In genomic region chr1:17409391-17409811, GRCh38 we compare ENCODE assay signal across 17 cellular contexts. TPM values are rescaled to one million over a fixed set of nuclear protein-coding genes. Genes with fewer than 3 reads are reported as not detected.
DNase-seq lines count a peak whose midpoint lies in the region; ATAC-seq and TF ChIP-seq lines count a peak whose summit lies in the region.
"Had no signal": no experiment of that assay in that cellular context is flagged by ENCODE, and none has a peak within 500 bp of the region (broad histone marks: within the 10 kb centered on the region; RNA-seq: fewer than 3 reads in every experiment).

No MANE protein-coding gene starts in this region.

- ATAC-seq in GM23338 (no peak), body of pancreas (no peak), right cardiac atrium (peak; percentile 20 to 25), HG02678 (IDR thresholded peaks at IDR 0.05; ENCODE audit: unreplicated experiment) (no peak)
- ATAC-seq: HCT116 had no signal

- peaks cover 89% of the 10 kb centered on the region for H3F3A ChIP-seq in GM23338 (replicated peaks; ENCODE audit: low read depth)

- 83% methylated on average over 10 of the region's 10 CpGs; no CpG with 5 or more reads in 1 of the 2 donors for WGBS in body of pancreas, 2 donors
- 77% methylated on average over 10 of the region's 10 CpGs for WGBS in right cardiac atrium

- TF ChIP-seq POLR2A in body of pancreas (IDR thresholded peaks at IDR 0.05) = no peak

- no peak overlapping the region for H3K9ac ChIP-seq in colonic mucosa (ENCODE audit: low read depth in 2 of 2, low read length in 2 of 2)
- H3K9ac ChIP-seq: KMS-11 had no signal

- H3K27me3 ChIP-seq in GM23338 (ENCODE audit: insufficient read depth) (no peaks in the 10 kb centered on the region), body of pancreas (no peaks in the 10 kb centered on the region), right cardiac atrium (ENCODE audit: control insufficient read depth, insufficient read depth) (no peaks in the 10 kb centered on the region), colonic mucosa (no peaks in the 10 kb centered on the region)
- H3K27me3 ChIP-seq: BLaER1 treated with 17β-estradiol and CSF1 and Interleukin-3, amounts not matched to agents 10 nM and 100 nM had no signal

- no peak overlapping the region for H3K4me2 ChIP-seq in GM23338
- H3K4me2 ChIP-seq: BLaER1 treated with 17β-estradiol and CSF1 and Interleukin-3, amounts not matched to agents 10 nM and 100 nM; KMS-11; PC-9 had no signal

- no peaks in the 10 kb centered on the region; the same call in 2 of the 3 replicates for H3K9me3 Mint-ChIP-seq in GM23338
- no peaks in the 10 kb centered on the region for H3K9me3 Mint-ChIP-seq in activated CD4-positive, alpha-beta memory T cell treated with anti-CD3 and anti-CD28 coated beads for 36 hours

- peaks cover 24% of the 10 kb centered on the region for H3K79me2 ChIP-seq in GM23338 (replicated peaks; ENCODE audit: insufficient read depth)

- no peaks in the 10 kb centered on the region for H3K9me2 ChIP-seq in GM23338 (ENCODE audit: insufficient read depth)

- H3K36me3 Mint-ChIP-seq in GM23338 (ENCODE audit: low read depth) = peaks cover 93% of the 10 kb centered on the region
- H3K36me3 Mint-ChIP-seq in activated CD4-positive, alpha-beta memory T cell treated with anti-CD3 and anti-CD28 coated beads for 36 hours = peaks cover 60% of the 10 kb centered on the region

- H2AFZ ChIP-seq in GM23338 = no peak overlapping the region
- H2AFZ ChIP-seq: PC-9 had no signal

- H3K27me3 Mint-ChIP-seq in GM23338 (ENCODE audit: insufficient read depth, low read depth, poor library complexity) = peaks cover 46% of the 10 kb centered on the region
- no peaks in the 10 kb centered on the region for H3K27me3 Mint-ChIP-seq in activated CD4-positive, alpha-beta memory T cell treated with anti-CD3 and anti-CD28 coated beads for 36 hours

- H3K9me3 ChIP-seq in body of pancreas (no peaks in the 10 kb centered on the region), right cardiac atrium (ENCODE audit: control insufficient read depth, low read length) (no peaks in the 10 kb centered on the region), colonic mucosa (no peaks in the 10 kb centered on the region)
- H3K9me3 ChIP-seq: BLaER1 treated with 17β-estradiol and CSF1 and Interleukin-3, amounts not matched to agents 10 nM and 100 nM had no signal

- peak; percentile 29 for DNase-seq in DMS 273 (lab: John Stamatoyannopoulos, UW; ENCODE audit: unreplicated experiment)
- no peak for DNase-seq in DMS 273 treated with DMSO at 0.1 percent for 48 hours (lab: John Stamatoyannopoulos, UW)
- DNase-seq in GM23338 (ENCODE audit: low spot score) = no peak
- peak in 3 of 4 donors; percentile 25 to 45 (median 25) for DNase-seq in body of pancreas
- DNase-seq in right cardiac atrium = peak in 1 of 3 donors; percentile 55
- DNase-seq in activated CD4-positive, alpha-beta memory T cell treated with anti-CD3 and anti-CD28 coated beads for 36 hours = no peak
- DNase-seq in colonic mucosa = no peak
- DNase-seq: NCI-H1092, NCI-H2107, NCI-H69, PC-9 had no signal

- H3K4me1 Mint-ChIP-seq in GM23338 = peaks cover 63% of the 10 kb centered on the region
- no peaks in the 10 kb centered on the region for H3K4me1 Mint-ChIP-seq in activated CD4-positive, alpha-beta memory T cell treated with anti-CD3 and anti-CD28 coated beads for 36 hours (ENCODE audit: low read depth)

- H4K20me1 ChIP-seq in GM23338 (replicated peaks; ENCODE audit: insufficient read depth) = peaks cover 45% of the 10 kb centered on the region

- intact Hi-C loops in body of pancreas (cut with DNase I) = no loop called here
- intact Hi-C loops in right cardiac atrium (cut with DNase I) = loop anchor here in 3 of 4 donors (5.0 to 10.0 kb wide), 3 partner anchors 275 to 285 kb away; no protein-coding TSS in a partner anchor
- intact Hi-C loops in activated CD4-positive, alpha-beta memory T cell treated with anti-CD3 and anti-CD28 coated beads for 36 hours (cut with micrococcal nuclease) = no loop called here
- intact Hi-C loops in colonic mucosa (cut with DNase I) = no loop called here

- H3K36me3 ChIP-seq in GM23338 (ENCODE audit: insufficient read depth) = peaks cover 67% of the 10 kb centered on the region
- H3K36me3 ChIP-seq in body of pancreas (replicated peaks in 1 of 2; ENCODE audit: insufficient read depth in 1 of 2, low read depth in 2 of 2) = peaks cover 0 to 28% of the 10 kb centered on the region in 2 donors
- H3K36me3 ChIP-seq in colonic mucosa = no peaks in the 10 kb centered on the region

- no peak overlapping the region; the same call in 1 of the 2 replicates for H3K27ac Mint-ChIP-seq in GM23338
- H3K27ac Mint-ChIP-seq in activated CD4-positive, alpha-beta memory T cell treated with anti-CD3 and anti-CD28 coated beads for 36 hours = no peak overlapping the region

- CTCF ChIA-PET in activated CD4-positive, alpha-beta memory T cell treated with anti-CD3 and anti-CD28 coated beads for 36 hours (lab: Charles Lee) = no interaction called here

- H3K4me3 Mint-ChIP-seq in GM23338 = no peak overlapping the region
- H3K4me3 Mint-ChIP-seq in activated CD4-positive, alpha-beta memory T cell treated with anti-CD3 and anti-CD28 coated beads for 36 hours = no peak overlapping the region

- no peak overlapping the region for H3K4me3 ChIP-seq in GM23338
- no peak overlapping the region for H3K4me3 ChIP-seq in body of pancreas
- H3K4me3 ChIP-seq in right cardiac atrium (ENCODE audit: low read length) = no peak overlapping the region
- no peak overlapping the region for H3K4me3 ChIP-seq in colonic mucosa
- H3K4me3 ChIP-seq: BLaER1 treated with 17β-estradiol and CSF1 and Interleukin-3, amounts not matched to agents 10 nM and 100 nM; PC-9 had no signal

- peak overlapping the region; percentile 80 for H3K27ac ChIP-seq in GM23338 (ENCODE audit: low read depth)
- no peak overlapping the region for H3K27ac ChIP-seq in body of pancreas
- no peak overlapping the region for H3K27ac ChIP-seq in right cardiac atrium (ENCODE audit: low read length)
- H3K27ac ChIP-seq in colonic mucosa = no peak overlapping the region
- H3K27ac ChIP-seq: 22Rv1; BLaER1 treated with 17β-estradiol and CSF1 and Interleukin-3, amounts not matched to agents 10 nM and 100 nM; KMS-11; PC-9 had no signal

- TF ChIP-seq CTCF in GM23338 (conservative IDR thresholded peaks at IDR 0.05; ENCODE audit: low read depth in 2 of 2) (no peak), body of pancreas (IDR thresholded peaks at IDR 0.05) (no peak), colonic mucosa (IDR thresholded peaks at IDR 0.05) (no peak)

- H3K4me1 ChIP-seq in GM23338 (ENCODE audit: insufficient read depth) = peaks cover 3% of the 10 kb centered on the region; the same call in 1 of the 2 replicates
- H3K4me1 ChIP-seq in body of pancreas = no peaks in the 10 kb centered on the region
- H3K4me1 ChIP-seq in right cardiac atrium (ENCODE audit: control insufficient read depth, insufficient read depth, low read length) = no peaks in the 10 kb centered on the region
- no peaks in the 10 kb centered on the region for H3K4me1 ChIP-seq in colonic mucosa

- POLR2A ChIA-PET in activated CD4-positive, alpha-beta memory T cell treated with anti-CD3 and anti-CD28 coated beads for 36 hours (lab: Charles Lee) = no interaction called here

TF ChIP-seq in GM23338, 12 proteins besides CTCF, POLR2A, EP300 and RAD21 (continues in another document):
- TF ChIP-seq REST (IDR thresholded peaks at IDR 0.05; ENCODE audit: unreplicated experiment) (no peak), CREB1 (CRISPR knock-in tag; IDR thresholded peaks at IDR 0.05; ENCODE audit: low read depth) (no peak), POLR2AphosphoS5 (IDR thresholded peaks at IDR 0.05; ENCODE audit: low read depth) (no peak), NANOG (IDR thresholded peaks at IDR 0.05; ENCODE audit: borderline replicate concordance) (no peak), JUNB (IDR thresholded peaks at IDR 0.05; ENCODE audit: unreplicated experiment) (no peak), EZH2 (IDR thresholded peaks at IDR 0.05; ENCODE audit: low read depth, unreplicated experiment) (no peak), ZNF331 (CRISPR knock-in tag; IDR thresholded peaks at IDR 0.05; ENCODE audit: low read depth) (no peak)

RNA-seq across cellular contexts. Expression of gene RCC2, which starts 30.1 kb away (rescaled TPM):
- total RNA-seq in GM23338 (2014; rRNA removed; shearing (Covaris generic)) = 367 and 386 TPM in 2 replicates
- 97.1 and 99.3 TPM in 2 replicates for polyA plus RNA-seq in GM23338 (2016; fragmentation: Nextera tagmentation; extraction: Ambion mirVana)
- 10 to 100 TPM; 19.2 to 34.3 TPM for total RNA-seq in body of pancreas
- total RNA-seq in right cardiac atrium = 10 to 100 TPM; 12.1 to 19.0 (median 14.9) TPM
- 7.8 TPM for polyA plus RNA-seq in right cardiac atrium
- total RNA-seq in activated CD4-positive, alpha-beta memory T cell treated with anti-CD3 and anti-CD28 coated beads for 36 hours = 10 to 100 TPM; 90.6 to 91.0 TPM
- 100 to 1,000 TPM in 1 of 2 donors, 10 to 100 TPM in 1; 69.3 to 121 TPM for total RNA-seq in colonic mucosa

RNA-seq across cellular contexts. Expression of gene PADI6, which starts 37.4 kb away (rescaled TPM):
- not detected in 2 replicates for total RNA-seq in GM23338 (2014; rRNA removed; shearing (Covaris generic))
- polyA plus RNA-seq in GM23338 (2016; fragmentation: Nextera tagmentation; extraction: Ambion mirVana) (not detected in 2 replicates), right cardiac atrium (not detected)
- total RNA-seq in body of pancreas (not detected), right cardiac atrium (not detected), colonic mucosa (not detected)
- total RNA-seq in activated CD4-positive, alpha-beta memory T cell treated with anti-CD3 and anti-CD28 coated beads for 36 hours = not detected
- total RNA-seq: MCF 10A had no signal

Comparison
In these comparisons a context has a peak if more than half of its experiments do, and no peak if none do; other contexts are left out.
1. DNase-seq: peak in DMS 273 (single experiment) and body of pancreas (3 of 4); none in DMS 273 treated with DMSO at 0.1 percent for 48 hours (single experiment), GM23338 (single experiment), activated CD4-positive, alpha-beta memory T cell treated with anti-CD3 and anti-CD28 coated beads for 36 hours (single experiment) and colonic mucosa (single experiment).
2. ATAC-seq: peak in right cardiac atrium (2 of 2); none in GM23338 (single experiment), body of pancreas (single experiment) and HG02678 (single experiment).
3. intact Hi-C loops: an anchor here in right cardiac atrium (5.0 to 10.0 kb wide); none called in body of pancreas, activated CD4-positive, alpha-beta memory T cell treated with anti-CD3 and anti-CD28 coated beads for 36 hours and colonic mucosa.